ENCODE assay signal across 8 cellular contexts in the genomic region with DNA sequence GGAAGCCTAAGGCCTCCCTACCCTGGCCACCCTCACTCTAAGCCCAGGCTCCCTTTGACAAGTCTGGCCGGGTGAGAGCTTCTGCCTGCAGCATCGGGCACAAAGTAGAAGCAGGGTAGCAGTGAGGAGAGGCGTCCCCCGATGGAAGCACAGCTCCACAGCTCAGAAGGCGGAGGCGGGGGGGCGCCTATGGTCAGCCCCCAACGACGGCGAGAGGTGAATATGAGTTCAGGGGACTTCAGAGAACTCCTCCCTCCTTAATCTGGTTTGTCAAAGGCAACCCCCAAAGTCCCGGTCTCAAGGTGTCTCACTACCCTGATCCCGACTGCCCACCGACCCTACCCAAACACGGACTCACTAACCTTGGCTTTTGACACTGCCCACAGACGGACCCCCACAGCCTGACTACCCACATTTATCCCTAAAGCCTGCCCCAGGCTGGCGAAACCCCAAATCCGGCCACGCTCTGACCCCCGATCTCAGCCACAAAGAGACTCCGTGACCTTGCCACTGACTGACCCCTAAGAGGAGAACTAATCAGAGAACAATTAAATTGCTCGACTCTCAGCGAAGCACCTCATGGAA. TPM values are rescaled to one million over a fixed set of nuclear protein-coding genes. Genes with fewer than 3 reads are reported as not detected.
DNase-seq lines count a peak whose midpoint lies in the region; ATAC-seq, FAIRE-seq and TF ChIP-seq lines count a peak whose summit lies in the region.

No MANE protein-coding gene starts in this region.

- peak overlapping the region; percentile 99 for H3K27ac ChIP-seq in hepatocyte

- H3K4me1 Mint-ChIP-seq in stimulated activated effector memory CD8-positive, alpha-beta T cell treated with anti-CD3 and anti-CD28 coated beads, Interleukin-12 subunit alpha, Interleukin-12 subunit beta, amount 100 ng/mL, for 72 hours = peaks cover 35% of the 10 kb centered on the region

- peaks cover 40% of the 10 kb centered on the region for H3K4me1 ChIP-seq in hepatocyte (ENCODE audit: insufficient read depth)

- peak overlapping the region; percentile 83 for H3K4me2 ChIP-seq in hepatocyte

- no peak for ATAC-seq in stimulated activated effector memory CD8-positive, alpha-beta T cell treated with anti-CD3 and anti-CD28 coated beads, Interleukin-12 subunit alpha, Interleukin-12 subunit beta, amount 100 ng/mL, for 72 hours
- no peak for ATAC-seq in GM18502 (IDR thresholded peaks at IDR 0.05; ENCODE audit: poor library complexity, unreplicated experiment)
- no peak for ATAC-seq in GM18498 (IDR thresholded peaks at IDR 0.05; ENCODE audit: unreplicated experiment)

- H3K9me3 Mint-ChIP-seq in stimulated activated effector memory CD8-positive, alpha-beta T cell treated with anti-CD3 and anti-CD28 coated beads, Interleukin-12 subunit alpha, Interleukin-12 subunit beta, amount 100 ng/mL, for 72 hours = no peaks in the 10 kb centered on the region

- no peaks in the 10 kb centered on the region for H3K36me3 ChIP-seq in hepatocyte (replicated peaks; ENCODE audit: insufficient read depth, low read depth)

- H3K9me2 ChIP-seq in hepatocyte (replicated peaks; ENCODE audit: insufficient read depth) = no peaks in the 10 kb centered on the region

- no peaks in the 10 kb centered on the region for H3K27me3 ChIP-seq in hepatocyte

- H3K9me3 ChIP-seq in hepatocyte (ENCODE audit: low read depth) = no peaks in the 10 kb centered on the region

- peak overlapping the region; percentile 52 for H2AFZ ChIP-seq in hepatocyte

- H3K4me3 ChIP-seq in HFF-Myc (replicated peaks; ENCODE audit: low read depth, low read length) (peak overlapping the region; percentile 40), WI38 (ENCODE audit: low read depth, low read length) (peak overlapping the region; percentile 47), hepatocyte (peak overlapping the region; percentile 11)

- DNase-seq in HFF-Myc (ENCODE audit: extremely low read depth, low read depth) (no peak), hepatocyte (ENCODE audit: low spot score) (no peak), GM10248 (ENCODE audit: extremely low spot score) (no peak), D721Med (ENCODE audit: insufficient read length, low spot score) (no peak)
- no peak for DNase-seq in stimulated activated effector memory CD8-positive, alpha-beta T cell treated with anti-CD3 and anti-CD28 coated beads, Interleukin-12 subunit alpha, Interleukin-12 subunit beta, amount 100 ng/mL, for 72 hours (ENCODE audit: low spot score in 2 of 2)

- peaks cover 6% of the 10 kb centered on the region for H4K20me1 ChIP-seq in hepatocyte (ENCODE audit: insufficient read depth, poor library complexity, severe bottlenecking)

- CTCF ChIA-PET in GM10248 (lab: Yijun Ruan, JAX) = interaction anchor here (0.6 to 24.9 kb wide), 16 partner anchors 8 to 362 kb away, joined by 3 to 858 read pairs (median 4); no protein-coding TSS in a partner anchor

- FAIRE-seq in D721Med (lab: Jason Lieb, UNC) = no peak

- WGBS in hepatocyte (ENCODE audit: low lambda C conversion rate, missing lambda C conversion rate) = 29% methylated on average over 22 of the region's 22 CpGs

- no peaks in the 10 kb centered on the region for H3K36me3 Mint-ChIP-seq in stimulated activated effector memory CD8-positive, alpha-beta T cell treated with anti-CD3 and anti-CD28 coated beads, Interleukin-12 subunit alpha, Interleukin-12 subunit beta, amount 100 ng/mL, for 72 hours

- H3K79me2 ChIP-seq in hepatocyte = peaks cover 22% of the 10 kb centered on the region

- TF ChIP-seq CTCF in HFF-Myc (IDR thresholded peaks at IDR 0.05; ENCODE audit: low read depth, low read length, missing control alignments) (no peak), WI38 (IDR thresholded peaks at IDR 0.05; ENCODE audit: low read depth, low read length) (no peak), hepatocyte (IDR thresholded peaks at IDR 0.05; ENCODE audit: poor library complexity) (no peak), GM10248 (IDR thresholded peaks at IDR 0.05; ENCODE audit: control extremely low read depth, extremely low read depth, low read depth, missing control alignments) (no peak), D721Med (IDR thresholded peaks at IDR 0.05; ENCODE audit: insufficient read depth, missing control alignments) (no peak)

- H3K4me3 Mint-ChIP-seq in stimulated activated effector memory CD8-positive, alpha-beta T cell treated with anti-CD3 and anti-CD28 coated beads, Interleukin-12 subunit alpha, Interleukin-12 subunit beta, amount 100 ng/mL, for 72 hours = peak overlapping the region; percentile 78

- H3K27ac Mint-ChIP-seq in stimulated activated effector memory CD8-positive, alpha-beta T cell treated with anti-CD3 and anti-CD28 coated beads, Interleukin-12 subunit alpha, Interleukin-12 subunit beta, amount 100 ng/mL, for 72 hours = peak overlapping the region; percentile 84

- POLR2A ChIA-PET in GM10248 (lab: Yijun Ruan, JAX) = interaction anchor here (0.6 to 0.7 kb wide), 2 partner anchors 16 to 422 kb away, joined by 5 read pairs; no protein-coding TSS in a partner anchor

RNA-seq across cellular contexts. Expression of gene ID3, which starts 5.3 kb away (rescaled TPM):
- total RNA-seq in hepatocyte = 155 and 186 TPM in 2 replicates
- polyA plus RNA-seq in hepatocyte = 314 and 336 TPM in 2 replicates

RNA-seq across cellular contexts. Expression of gene E2F2, which starts 23.0 kb away (rescaled TPM):
- total RNA-seq in hepatocyte = 0.76 and 1.2 TPM in 2 replicates
- polyA plus RNA-seq in hepatocyte = 0.21 and 0.85 TPM in 2 replicates
